In the genomic region with DNA sequence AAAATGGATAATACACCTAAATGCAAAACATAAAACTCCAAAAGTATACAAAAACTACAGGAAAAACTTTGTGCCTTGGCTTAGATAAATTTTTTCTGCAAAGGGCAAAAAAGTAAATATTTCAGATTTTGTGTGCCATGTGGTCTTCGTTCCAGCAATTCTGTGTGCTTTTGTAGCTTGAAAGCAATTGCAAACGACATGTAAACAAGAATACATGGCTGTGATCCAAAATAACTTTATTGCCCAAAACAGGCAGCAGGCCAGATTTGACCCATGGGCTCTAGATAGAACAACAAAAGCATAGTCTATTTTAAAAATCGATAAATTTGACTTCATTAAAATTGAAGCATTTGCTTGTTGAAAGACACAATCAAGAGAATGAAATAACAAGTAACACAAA, we compare ENCODE assay signal across 17 cellular contexts.
DNase-seq lines count a peak whose midpoint lies in the region; ATAC-seq and TF ChIP-seq lines count a peak whose summit lies in the region.
"Had no signal": no experiment of that assay in that cellular context is flagged by ENCODE, and none has a peak within 500 bp of the region (broad histone marks: within the 10 kb centered on the region; RNA-seq: fewer than 3 reads in every experiment).

No MANE protein-coding gene starts in this region.

- DNase-seq in NCI-H1092 treated with DMSO at 0.1 percent for 48 hours (lab: John Stamatoyannopoulos, UW) (peak; percentile 35), NCI-H1092 (lab: John Stamatoyannopoulos, UW) (no peak), NCI-H748 (lab: John Stamatoyannopoulos, UW; ENCODE audit: unreplicated experiment) (peak; percentile 32), NCI-H748 treated with DMSO at 0.1 percent for 48 hours (lab: John Stamatoyannopoulos, UW) (no peak), NCI-H1105 treated with DMSO at 0.1 percent for 48 hours (lab: John Stamatoyannopoulos, UW) (peak; percentile 57), DMS79 (lab: John Stamatoyannopoulos, UW) (no peak)
- DNase-seq: AML-193; Caco-2; CD4-positive, alpha-beta T cell; GDM1; HCEC 1CT had no signal

- TF ChIP-seq CTCF in VCaP (conservative IDR thresholded peaks at IDR 0.05), result no peak

- peak overlapping the region; percentile 50 for H3K27ac ChIP-seq in VCaP
- H3K27ac ChIP-seq: 22Rv1, A549, C4-2B had no signal

- no peak for ATAC-seq in HG02870 (IDR thresholded peaks at IDR 0.05; ENCODE audit: unreplicated experiment)
- ATAC-seq: A549, GM23338 had no signal

Comparison
In these comparisons a context has a peak if more than half of its experiments do, and no peak if none do; other contexts are left out.
1. DNase-seq: peak in NCI-H1092 treated with DMSO at 0.1 percent for 48 hours (single experiment), NCI-H748 (single experiment) and NCI-H1105 treated with DMSO at 0.1 percent for 48 hours (single experiment); none in NCI-H1092 (single experiment), NCI-H748 treated with DMSO at 0.1 percent for 48 hours (single experiment) and DMS79 (single experiment).